Comparison of ENCODE assay signal across 9 cellular contexts in the genomic region with DNA sequence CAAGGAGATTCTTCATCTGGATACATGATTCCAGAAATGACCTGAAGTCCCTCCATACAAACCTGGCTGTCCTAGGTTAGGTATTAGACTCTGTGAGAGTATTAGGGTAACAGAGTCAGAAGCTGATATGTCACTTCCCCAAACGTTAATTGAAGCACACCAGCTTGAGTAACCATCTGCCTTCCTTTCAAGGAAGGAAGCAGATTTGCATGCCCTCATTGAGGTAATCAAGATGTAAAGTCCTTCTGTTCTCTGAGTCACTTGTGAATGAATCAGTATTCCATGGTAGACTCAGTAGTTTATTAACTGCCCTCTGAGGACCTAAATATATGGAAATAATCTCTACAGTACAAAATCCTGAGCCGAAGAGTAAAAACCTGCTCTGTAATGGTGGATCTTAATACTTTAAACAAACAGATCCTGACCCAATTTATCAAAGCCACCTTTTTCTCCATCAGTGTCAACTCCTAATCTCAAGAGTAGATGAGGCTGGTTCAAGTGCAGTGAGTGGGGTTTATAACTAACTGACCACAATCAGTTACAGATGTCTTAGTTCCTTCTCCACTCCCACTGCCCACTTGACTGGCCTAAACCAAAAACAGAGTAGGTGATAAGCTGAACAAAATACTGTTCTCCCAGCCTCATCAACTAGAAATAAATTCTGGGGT.
A peak's percentile ranks its signal among the peaks of the same experiment; 100 is the strongest.
DNase-seq lines count a peak whose midpoint lies in the region; ATAC-seq and TF ChIP-seq lines count a peak whose summit lies in the region.
"Had no signal": no experiment of that assay in that cellular context is flagged by ENCODE, and none has a peak within 500 bp of the region (broad histone marks: within the 10 kb centered on the region; RNA-seq: fewer than 3 reads in every experiment).

No MANE protein-coding gene starts in this region.

- H3K27me3 Mint-ChIP-seq in naive thymus-derived CD4-positive, alpha-beta T cell = peaks cover 0 to 4% (median 0%) of the 10 kb centered on the region in 5 donors
- H3K27me3 Mint-ChIP-seq in stimulated activated naive CD8-positive, alpha-beta T cell treated with anti-CD3 and anti-CD28 coated beads, Interleukin-15, amount 100 ng/mL, for 72 hours = no peaks in the 10 kb centered on the region
- H3K27me3 Mint-ChIP-seq in Caco-2 (ENCODE audit: insufficient read depth, unreplicated experiment) = peaks cover 14% of the 10 kb centered on the region

- BruUV-seq in Caco-2 (replicated peaks; lab: Mats Ljungman, UMichigan) = no TSS peak

- no peaks in the 10 kb centered on the region for H3K9me3 ChIP-seq in naive thymus-derived CD4-positive, alpha-beta T cell (ENCODE audit: control insufficient read depth in 2 of 3, low read length in 3 of 3)
- no peaks in the 10 kb centered on the region for H3K9me3 ChIP-seq in Caco-2

- in situ Hi-C loops in SK-MEL-5 (cut with HindIII; ENCODE audit: low pct_unique_long_range_greater_than_20kb, low sequenced_read_pairs) = no loop called here

- H3K9me3 Mint-ChIP-seq in naive thymus-derived CD4-positive, alpha-beta T cell = no peaks in the 10 kb centered on the region
- peaks cover 0 to 4% of the 10 kb centered on the region in 2 donors for H3K9me3 Mint-ChIP-seq in stimulated activated naive CD8-positive, alpha-beta T cell treated with anti-CD3 and anti-CD28 coated beads, Interleukin-15, amount 100 ng/mL, for 72 hours
- H3K9me3 Mint-ChIP-seq in Caco-2 (ENCODE audit: unreplicated experiment) = no peaks in the 10 kb centered on the region

- no peak for TF ChIP-seq CTCF in Caco-2 (IDR thresholded peaks at IDR 0.05; ENCODE audit: insufficient read depth in 1 of 2, low read depth in 1 of 2, low read length in 1 of 2, severe bottlenecking in 1 of 2, unreplicated experiment in 1 of 2)

- intact Hi-C loops in naive thymus-derived CD4-positive, alpha-beta T cell (cut with micrococcal nuclease) = no loop called here
- intact Hi-C loops in Caco-2 (cut with micrococcal nuclease; ENCODE audit: unreplicated experiment) = no loop called here

- no peak overlapping the region for H3K27ac Mint-ChIP-seq in naive thymus-derived CD4-positive, alpha-beta T cell
- no peak overlapping the region for H3K27ac Mint-ChIP-seq in stimulated activated naive CD8-positive, alpha-beta T cell treated with anti-CD3 and anti-CD28 coated beads, Interleukin-15, amount 100 ng/mL, for 72 hours
- no peak overlapping the region for H3K27ac Mint-ChIP-seq in Caco-2 (ENCODE audit: unreplicated experiment)

- H3K27me3 ChIP-seq in naive thymus-derived CD4-positive, alpha-beta T cell (ENCODE audit: control insufficient read depth in 2 of 2, insufficient read depth in 2 of 2, low read length in 2 of 2) = no peaks in the 10 kb centered on the region
- H3K27me3 ChIP-seq in Caco-2 (replicated peaks; ENCODE audit: control insufficient read depth, insufficient read depth, low read length) = no peaks in the 10 kb centered on the region

- CTCF ChIA-PET in naive thymus-derived CD4-positive, alpha-beta T cell (lab: Charles Lee) = interaction anchor here (0.9 kb wide), 1 partner anchor 14 kb away, joined by 3 read pairs; no protein-coding TSS in a partner anchor
- CTCF ChIA-PET in Caco-2 (lab: Charles Lee) = no interaction called here

- H3K36me3 Mint-ChIP-seq in naive thymus-derived CD4-positive, alpha-beta T cell = no peaks in the 10 kb centered on the region
- H3K36me3 Mint-ChIP-seq in Caco-2 (ENCODE audit: insufficient read depth, unreplicated experiment) = no peaks in the 10 kb centered on the region

- ATAC-seq in GM19023 (IDR thresholded peaks at IDR 0.05; ENCODE audit: unreplicated experiment) (peak; percentile 85), HG03060 (IDR thresholded peaks at IDR 0.05; ENCODE audit: low read depth, unreplicated experiment) (peak; percentile 69)
- ATAC-seq in naive thymus-derived CD4-positive, alpha-beta T cell = peak; percentile 76
- ATAC-seq in stimulated activated naive CD8-positive, alpha-beta T cell treated with anti-CD3 and anti-CD28 coated beads, Interleukin-15, amount 100 ng/mL, for 72 hours = no peak
- ATAC-seq: Panc1 had no signal

- no peak overlapping the region for H3K27ac ChIP-seq in naive thymus-derived CD4-positive, alpha-beta T cell (ENCODE audit: low read depth, low read length)

- peak; percentile 12 for DNase-seq in SK-MEL-5 (ENCODE audit: low read depth, low spot score)
- no peak for DNase-seq in naive thymus-derived CD4-positive, alpha-beta T cell
- DNase-seq in stimulated activated naive CD8-positive, alpha-beta T cell treated with anti-CD3 and anti-CD28 coated beads, Interleukin-15, amount 100 ng/mL, for 72 hours = no peak
- no peak for DNase-seq in Caco-2
- no peak for DNase-seq in DMS114 treated with DMSO at 0.1 percent for 48 hours (lab: John Stamatoyannopoulos, UW; ENCODE audit: unreplicated experiment)
- DNase-seq in T-helper 1 cell = no peak

- H3K4me1 Mint-ChIP-seq in naive thymus-derived CD4-positive, alpha-beta T cell = no peaks in the 10 kb centered on the region
- no peaks in the 10 kb centered on the region for H3K4me1 Mint-ChIP-seq in stimulated activated naive CD8-positive, alpha-beta T cell treated with anti-CD3 and anti-CD28 coated beads, Interleukin-15, amount 100 ng/mL, for 72 hours
- no peaks in the 10 kb centered on the region for H3K4me1 Mint-ChIP-seq in Caco-2 (ENCODE audit: low read depth, unreplicated experiment)

- no peaks in the 10 kb centered on the region for H3K4me1 ChIP-seq in naive thymus-derived CD4-positive, alpha-beta T cell (ENCODE audit: control insufficient read depth in 2 of 2, insufficient read depth in 2 of 2, low read length in 2 of 2)
- no peaks in the 10 kb centered on the region for H3K4me1 ChIP-seq in Caco-2

- no peak overlapping the region for H3K4me3 Mint-ChIP-seq in naive thymus-derived CD4-positive, alpha-beta T cell
- H3K4me3 Mint-ChIP-seq in stimulated activated naive CD8-positive, alpha-beta T cell treated with anti-CD3 and anti-CD28 coated beads, Interleukin-15, amount 100 ng/mL, for 72 hours = no peak overlapping the region
- H3K4me3 Mint-ChIP-seq in Caco-2 (ENCODE audit: unreplicated experiment) = no peak overlapping the region

- H3K4me3 ChIP-seq in naive thymus-derived CD4-positive, alpha-beta T cell (ENCODE audit: low read length) = no peak overlapping the region
- H3K4me3 ChIP-seq in Caco-2 (ENCODE audit: low read depth, low read length) = no peak overlapping the region

- H3K36me3 ChIP-seq in naive thymus-derived CD4-positive, alpha-beta T cell (ENCODE audit: control insufficient read depth in 2 of 3, insufficient read depth in 3 of 3, low read length in 3 of 3) = no peaks in the 10 kb centered on the region
- H3K36me3 ChIP-seq in Caco-2 (ENCODE audit: control insufficient read depth, insufficient read depth, low read length) = no peaks in the 10 kb centered on the region

- POLR2A ChIA-PET in naive thymus-derived CD4-positive, alpha-beta T cell (lab: Charles Lee) = no interaction called here
- POLR2A ChIA-PET in Caco-2 (lab: Charles Lee) = no interaction called here
